Comparison of ENCODE assay signal across 14 cellular contexts in genomic region chr5:56711191-56711590, GRCh38.
DNase-seq lines count a peak whose midpoint lies in the region; ATAC-seq and TF ChIP-seq lines count a peak whose summit lies in the region.
"Had no signal": no experiment of that assay in that cellular context is flagged by ENCODE, and none has a peak within 500 bp of the region (broad histone marks: within the 10 kb centered on the region; RNA-seq: fewer than 3 reads in every experiment).

No MANE protein-coding gene starts in this region.

- POLR2A ChIA-PET in RWPE1 (lab: Yijun Ruan, JAX; ENCODE audit: low non-redundant PET): no interaction called here

- H3K9me3 Mint-ChIP-seq in activated naive CD4-positive, alpha-beta T cell treated with anti-CD3 and anti-CD28 coated beads, Interleukin-2, amount 50 U/mL, for 72 hours: peaks cover 0 to 11% of the 10 kb centered on the region in 2 donors
- no peaks in the 10 kb centered on the region for H3K9me3 Mint-ChIP-seq in effector memory CD8-positive, alpha-beta T cell

- peak; percentile 73 to 74 for ATAC-seq in activated naive CD4-positive, alpha-beta T cell treated with anti-CD3 and anti-CD28 coated beads, Interleukin-2, amount 50 U/mL, for 72 hours
- peak; percentile 14 for ATAC-seq in effector memory CD8-positive, alpha-beta T cell (replicated peaks)
- ATAC-seq in GM18909 (IDR thresholded peaks at IDR 0.05; ENCODE audit: poor library complexity, unreplicated experiment): no peak
- ATAC-seq: mucosa of descending colon had no signal

- TF ChIP-seq CTCF in RWPE1 (conservative IDR thresholded peaks at IDR 0.05; ENCODE audit: low read depth): no peak

- H3K36me3 Mint-ChIP-seq in activated naive CD4-positive, alpha-beta T cell treated with anti-CD3 and anti-CD28 coated beads, Interleukin-2, amount 50 U/mL, for 72 hours: peaks cover 0 to 21% of the 10 kb centered on the region in 2 donors
- no peaks in the 10 kb centered on the region for H3K36me3 Mint-ChIP-seq in effector memory CD8-positive, alpha-beta T cell (ENCODE audit: insufficient read depth)

- no peak for DNase-seq in activated naive CD4-positive, alpha-beta T cell treated with anti-CD3 and anti-CD28 coated beads, Interleukin-2, amount 50 U/mL, for 72 hours (ENCODE audit: low spot score in 2 of 2)
- DNase-seq in activated naive CD4-positive, alpha-beta T cell treated with anti-CD3 and anti-CD28 coated beads, Interleukin-2, amount 50 U/mL, for 16 hours: no peak
- DNase-seq in SW480 (ENCODE audit: low spot score): peak; percentile 65
- DNase-seq in effector memory CD8-positive, alpha-beta T cell: no peak
- DNase-seq in stimulated activated CD4-positive, alpha-beta T cell treated with anti-CD3 and anti-CD28 coated beads, Interleukin-12 subunit alpha, Interleukin-12 subunit beta, amount 100 ng/mL, for 4 hours: no peak
- DNase-seq in NCI-H345 treated with DMSO at 0.1 percent for 48 hours (lab: John Stamatoyannopoulos, UW; ENCODE audit: unreplicated experiment): no peak
- no peak for DNase-seq in RWPE1 (ENCODE audit: low spot score)
- DNase-seq: activated CD4-positive, alpha-beta T cell treated with anti-CD3 and anti-CD28 coated beads, Interleukin-2, amount 10 ng/mL, durations not matched to agents 7 days and 5 days; activated gamma-delta T cell treated with Interleukin-2 at 50 U/mL for 16 hours; colonic mucosa; HCEC 1CT; mucosa of descending colon had no signal

- peaks cover 16 to 28% of the 10 kb centered on the region in 2 donors for H3K27me3 Mint-ChIP-seq in effector memory CD8-positive, alpha-beta T cell

- no peak overlapping the region for H3K27ac ChIP-seq in RWPE1
- H3K27ac ChIP-seq: colonic mucosa, esophagus muscularis mucosa had no signal

- no peaks in the 10 kb centered on the region for H3K4me1 Mint-ChIP-seq in effector memory CD8-positive, alpha-beta T cell (ENCODE audit: low read depth in 2 of 2)

- CTCF ChIA-PET in RWPE1 (lab: Yijun Ruan, JAX): no interaction called here

- no peak overlapping the region for H3K4me3 Mint-ChIP-seq in effector memory CD8-positive, alpha-beta T cell
- H3K4me3 Mint-ChIP-seq: activated CD4-positive, alpha-beta T cell treated with anti-CD3 and anti-CD28 coated beads, Interleukin-2, amount 10 ng/mL, durations not matched to agents 7 days and 5 days had no signal

- H3K27ac Mint-ChIP-seq in activated naive CD4-positive, alpha-beta T cell treated with anti-CD3 and anti-CD28 coated beads, Interleukin-2, amount 50 U/mL, for 72 hours: no peak overlapping the region
- no peak overlapping the region for H3K27ac Mint-ChIP-seq in effector memory CD8-positive, alpha-beta T cell
- H3K27ac Mint-ChIP-seq: activated CD4-positive, alpha-beta T cell treated with anti-CD3 and anti-CD28 coated beads, Interleukin-2, amount 10 ng/mL, durations not matched to agents 7 days and 5 days had no signal
